16 cellular contexts compared by ENCODE assay signal in genomic region chr12:122813310-122813713, GRCh38. TPM values are rescaled to one million over a fixed set of nuclear protein-coding genes. Genes with fewer than 3 reads are reported as not detected.
DNase-seq lines count a peak whose midpoint lies in the region; ATAC-seq and TF ChIP-seq lines count a peak whose summit lies in the region.
"Had no signal": no experiment of that assay in that cellular context is flagged by ENCODE, and none has a peak within 500 bp of the region (broad histone marks: within the 10 kb centered on the region; RNA-seq: fewer than 3 reads in every experiment).

No MANE protein-coding gene starts in this region.

- no peaks in the 10 kb centered on the region for H3K9me3 Mint-ChIP-seq in activated naive CD8-positive, alpha-beta T cell treated with anti-CD3 and anti-CD28 coated beads, Interleukin-2, amount 50 U/mL, for 24 hours
- H3K9me3 Mint-ChIP-seq in activated naive CD8-positive, alpha-beta T cell treated with anti-CD3 and anti-CD28 coated beads for 36 hours = no peaks in the 10 kb centered on the region
- H3K9me3 Mint-ChIP-seq in stimulated activated naive B cell treated with anti-CD40 and anti-IgM and Interleukin-4, amounts not matched to agents 10 μg/mL and 1 μg/mL and 100 μg/mL, for 72 hours = no peaks in the 10 kb centered on the region
- H3K9me3 Mint-ChIP-seq: activated CD4-positive, alpha-beta memory T cell treated with anti-CD3 and anti-CD28 coated beads, Interleukin-2, amount 10 ng/mL, durations not matched to agents 7 days and 5 days; H9; T-helper 2 cell treated with Interferon-gamma antibody and Interleukin-4, amounts not matched to agents 5 μg/mL and 100 μg/mL, for 36 hours had no signal

- ATAC-seq in activated naive CD8-positive, alpha-beta T cell treated with anti-CD3 and anti-CD28 coated beads, Interleukin-2, amount 50 U/mL, for 24 hours = peak; percentile 49
- ATAC-seq in HG03159 (IDR thresholded peaks at IDR 0.05; ENCODE audit: unreplicated experiment) = peak; percentile 48
- ATAC-seq in stimulated activated naive B cell treated with anti-CD40 and anti-IgM and Interleukin-4, amounts not matched to agents 10 μg/mL and 1 μg/mL and 100 μg/mL, for 72 hours (replicated peaks) = peak; percentile 93 to 95
- ATAC-seq: body of pancreas had no signal

- peaks cover 6% of the 10 kb centered on the region for H3K4me1 Mint-ChIP-seq in activated naive CD8-positive, alpha-beta T cell treated with anti-CD3 and anti-CD28 coated beads, Interleukin-2, amount 50 U/mL, for 24 hours
- peaks cover 3% of the 10 kb centered on the region for H3K4me1 Mint-ChIP-seq in activated naive CD8-positive, alpha-beta T cell treated with anti-CD3 and anti-CD28 coated beads for 36 hours
- H3K4me1 Mint-ChIP-seq in stimulated activated naive B cell treated with anti-CD40 and anti-IgM and Interleukin-4, amounts not matched to agents 10 μg/mL and 1 μg/mL and 100 μg/mL, for 72 hours = peaks cover 27 to 53% of the 10 kb centered on the region in 2 donors
- H3K4me1 Mint-ChIP-seq: activated CD4-positive, alpha-beta memory T cell treated with anti-CD3 and anti-CD28 coated beads, Interleukin-2, amount 10 ng/mL, durations not matched to agents 7 days and 5 days; H9 had no signal

- H3K9me3 ChIP-seq in Peyer's patch = no peaks in the 10 kb centered on the region
- H3K9me3 ChIP-seq: body of pancreas, ovary, tibial artery had no signal

- H3K4me1 ChIP-seq in Peyer's patch = no peaks in the 10 kb centered on the region
- H3K4me1 ChIP-seq: body of pancreas, tibial artery had no signal

- H3K4me3 Mint-ChIP-seq in activated naive CD8-positive, alpha-beta T cell treated with anti-CD3 and anti-CD28 coated beads, Interleukin-2, amount 50 U/mL, for 24 hours = no peak overlapping the region
- H3K4me3 Mint-ChIP-seq in activated naive CD8-positive, alpha-beta T cell treated with anti-CD3 and anti-CD28 coated beads for 36 hours = no peak overlapping the region
- H3K4me3 Mint-ChIP-seq in stimulated activated naive B cell treated with anti-CD40 and anti-IgM and Interleukin-4, amounts not matched to agents 10 μg/mL and 1 μg/mL and 100 μg/mL, for 72 hours = peak overlapping the region; percentile 78 to 85
- H3K4me3 Mint-ChIP-seq: activated CD4-positive, alpha-beta memory T cell treated with anti-CD3 and anti-CD28 coated beads, Interleukin-2, amount 10 ng/mL, durations not matched to agents 7 days and 5 days; H9; T-helper 2 cell treated with Interferon-gamma antibody and Interleukin-4, amounts not matched to agents 5 μg/mL and 100 μg/mL, for 36 hours had no signal

- no peaks in the 10 kb centered on the region for H3K27me3 Mint-ChIP-seq in activated naive CD8-positive, alpha-beta T cell treated with anti-CD3 and anti-CD28 coated beads, Interleukin-2, amount 50 U/mL, for 24 hours
- H3K27me3 Mint-ChIP-seq in activated naive CD8-positive, alpha-beta T cell treated with anti-CD3 and anti-CD28 coated beads for 36 hours = no peaks in the 10 kb centered on the region
- H3K27me3 Mint-ChIP-seq in stimulated activated naive B cell treated with anti-CD40 and anti-IgM and Interleukin-4, amounts not matched to agents 10 μg/mL and 1 μg/mL and 100 μg/mL, for 72 hours = no peaks in the 10 kb centered on the region
- H3K27me3 Mint-ChIP-seq: activated CD4-positive, alpha-beta memory T cell treated with anti-CD3 and anti-CD28 coated beads, Interleukin-2, amount 10 ng/mL, durations not matched to agents 7 days and 5 days had no signal

- no peaks in the 10 kb centered on the region for H3K27me3 ChIP-seq in Peyer's patch
- H3K27me3 ChIP-seq: body of pancreas, dorsolateral prefrontal cortex, ovary, tibial artery had no signal

- DNase-seq in activated naive CD8-positive, alpha-beta T cell treated with anti-CD3 and anti-CD28 coated beads, Interleukin-2, amount 50 U/mL, for 24 hours = no peak
- no peak for DNase-seq in activated naive CD8-positive, alpha-beta T cell treated with anti-CD3 and anti-CD28 coated beads for 36 hours
- DNase-seq in Peyer's patch (peak in 2 of 3 donors; percentile 67 to 69), hepatic stellate cell (ENCODE audit: low spot score) (no peak), DMS114 treated with DMSO at 0.1 percent for 48 hours (lab: John Stamatoyannopoulos, UW; ENCODE audit: unreplicated experiment) (no peak), A172 (ENCODE audit: low spot score) (no peak)
- peak; percentile 81 for DNase-seq in stimulated activated naive B cell treated with anti-CD40 and anti-IgM and Interleukin-4, amounts not matched to agents 10 μg/mL and 1 μg/mL and 100 μg/mL, for 72 hours
- DNase-seq: activated CD4-positive, alpha-beta memory T cell treated with anti-CD3 and anti-CD28 coated beads, Interleukin-2, amount 10 ng/mL, durations not matched to agents 7 days and 5 days; body of pancreas; dorsolateral prefrontal cortex; H9; mammary epithelial cell; ovary; tibial artery had no signal

- no peaks in the 10 kb centered on the region for H3K36me3 ChIP-seq in Peyer's patch
- H3K36me3 ChIP-seq: ovary, tibial artery had no signal

- H3K4me3 ChIP-seq in Peyer's patch = no peak overlapping the region
- H3K4me3 ChIP-seq: body of pancreas, dorsolateral prefrontal cortex, ovary, tibial artery had no signal

- no peaks in the 10 kb centered on the region for H3K36me3 Mint-ChIP-seq in activated naive CD8-positive, alpha-beta T cell treated with anti-CD3 and anti-CD28 coated beads, Interleukin-2, amount 50 U/mL, for 24 hours (ENCODE audit: low read depth)
- H3K36me3 Mint-ChIP-seq in activated naive CD8-positive, alpha-beta T cell treated with anti-CD3 and anti-CD28 coated beads for 36 hours = no peaks in the 10 kb centered on the region
- peaks cover 0 to 4% of the 10 kb centered on the region in 2 donors for H3K36me3 Mint-ChIP-seq in stimulated activated naive B cell treated with anti-CD40 and anti-IgM and Interleukin-4, amounts not matched to agents 10 μg/mL and 1 μg/mL and 100 μg/mL, for 72 hours

- TF ChIP-seq POLR2A in Peyer's patch (IDR thresholded peaks at IDR 0.05) = no peak

- no peak for TF ChIP-seq CTCF in Peyer's patch (IDR thresholded peaks at IDR 0.05)

- H3K27ac Mint-ChIP-seq in activated naive CD8-positive, alpha-beta T cell treated with anti-CD3 and anti-CD28 coated beads, Interleukin-2, amount 50 U/mL, for 24 hours = peak overlapping the region; percentile 0
- H3K27ac Mint-ChIP-seq in activated naive CD8-positive, alpha-beta T cell treated with anti-CD3 and anti-CD28 coated beads for 36 hours = no peak overlapping the region
- H3K27ac Mint-ChIP-seq in stimulated activated naive B cell treated with anti-CD40 and anti-IgM and Interleukin-4, amounts not matched to agents 10 μg/mL and 1 μg/mL and 100 μg/mL, for 72 hours = peak overlapping the region; percentile 97
- H3K27ac Mint-ChIP-seq: activated CD4-positive, alpha-beta memory T cell treated with anti-CD3 and anti-CD28 coated beads, Interleukin-2, amount 10 ng/mL, durations not matched to agents 7 days and 5 days; H9; T-helper 2 cell treated with Interferon-gamma antibody and Interleukin-4, amounts not matched to agents 5 μg/mL and 100 μg/mL, for 36 hours had no signal

- H3K27ac ChIP-seq in Peyer's patch = peak overlapping the region in 1 of 4 donors; percentile 62
- H3K27ac ChIP-seq: body of pancreas, dorsolateral prefrontal cortex, ovary, tibial artery had no signal

RNA-seq across cellular contexts. Expression of gene HIP1R, which starts 21.9 kb away (rescaled TPM):
- 10 to 100 TPM; 24.2 to 24.8 TPM for total RNA-seq in activated naive CD8-positive, alpha-beta T cell treated with anti-CD3 and anti-CD28 coated beads for 36 hours
- total RNA-seq in Peyer's patch = 100 to 1,000 TPM; 208 to 265 (median 238) TPM
- 19.1 and 22.4 TPM in 2 replicates for total RNA-seq in A172 (2014; rRNA removed; shearing (Covaris generic))

RNA-seq across cellular contexts. Expression of gene CCDC62, which starts 38.9 kb away (rescaled TPM):
- total RNA-seq in activated naive CD8-positive, alpha-beta T cell treated with anti-CD3 and anti-CD28 coated beads for 36 hours = under 1 TPM; 0.44 to 0.49 TPM
- total RNA-seq in Peyer's patch = 1 to 10 TPM in 2 of 4 donors, under 1 TPM in 1, not detected in 1; 0.35 to 8.3 (median 1.1) TPM
- total RNA-seq in A172 (2014; rRNA removed; shearing (Covaris generic)) = 0.16 TPM in 1 of 2 replicates, not detected in the other
- total RNA-seq: body of pancreas had no signal

Comparison
In these comparisons a context has a peak if more than half of its experiments do, and no peak if none do; other contexts are left out.
1. DNase-seq: peak in Peyer's patch (2 of 3) and stimulated activated naive B cell treated with anti-CD40 and anti-IgM and Interleukin-4, amounts not matched to agents 10 μg/mL and 1 μg/mL and 100 μg/mL, for 72 hours (single experiment); none in activated naive CD8-positive, alpha-beta T cell treated with anti-CD3 and anti-CD28 coated beads, Interleukin-2, amount 50 U/mL, for 24 hours (single experiment), activated naive CD8-positive, alpha-beta T cell treated with anti-CD3 and anti-CD28 coated beads for 36 hours (single experiment), hepatic stellate cell (single experiment), DMS114 treated with DMSO at 0.1 percent for 48 hours (single experiment) and A172 (single experiment).
2. H3K4me3 Mint-ChIP-seq: peak in stimulated activated naive B cell treated with anti-CD40 and anti-IgM and Interleukin-4, amounts not matched to agents 10 μg/mL and 1 μg/mL and 100 μg/mL, for 72 hours (2 of 2); none in activated naive CD8-positive, alpha-beta T cell treated with anti-CD3 and anti-CD28 coated beads, Interleukin-2, amount 50 U/mL, for 24 hours (single experiment) and activated naive CD8-positive, alpha-beta T cell treated with anti-CD3 and anti-CD28 coated beads for 36 hours (single experiment).
3. Peak in every context shown above with its lines, with median percentiles within 50 percentile points of each other: ATAC-seq.